In genomic region chr1:230902349-230902923, GRCh38 we compare ENCODE assay signal across 24 cellular contexts.
"Had no signal": no experiment of that assay in that cellular context is flagged by ENCODE, and none has a peak within 500 bp of the region (broad histone marks: within the 10 kb centered on the region; RNA-seq: fewer than 3 reads in every experiment).

No MANE protein-coding gene starts in this region.

- ATAC-seq: activated CD4-positive, CD25-positive, alpha-beta regulatory T cell treated with anti-CD3 and anti-CD28 coated beads, Interleukin-2, amount 50 U/mL, for 24 hours; activated CD8-positive, alpha-beta T cell treated with anti-CD3 and anti-CD28 coated beads for 36 hours; activated T-cell treated with anti-CD3 and anti-CD28 coated beads, Interleukin-2, amount 50 U/mL, for 72 hours; Panc1; Right ventricle myocardium inferior; T-cell had no signal

- DNase-seq: activated CD4-positive, alpha-beta T cell treated with anti-CD3 and anti-CD28 coated beads for 4 hours; activated CD8-positive, alpha-beta memory T cell treated with anti-CD3 and anti-CD28 coated beads, Interleukin-2, amount 50 U/mL, for 4 hours; activated CD8-positive, alpha-beta T cell treated with anti-CD3 and anti-CD28 coated beads for 36 hours; activated gamma-delta T cell treated with Interleukin-2 at 50 U/mL for 16 hours; activated naive CD4-positive, alpha-beta T cell treated with anti-CD3 and anti-CD28 coated beads, Interleukin-2, amount 10 ng/mL, durations not matched to agents 7 days and 5 days; activated naive CD8-positive, alpha-beta T cell treated with anti-CD3 and anti-CD28 coated beads for 36 hours; activated T-cell treated with anti-CD3 and anti-CD28 coated beads, Interleukin-2, amount 50 U/mL, for 72 hours; anterior cingulate cortex; caudate nucleus; MG63; MV-4-11; NCI-H1092 treated with DMSO at 0.1 percent for 48 hours; NCI-H1417 treated with DMSO at 0.1 percent for 48 hours; NCI-H1694; NCI-H2081; NCI-H748 treated with DMSO at 0.1 percent for 48 hours; OCI-M1; RPMI8226; T-cell had no signal

- H3K27ac ChIP-seq: SK-N-MC, WERI-Rb-1 had no signal

- H3K4me3 ChIP-seq: MG63, SK-N-MC had no signal

- H3K9me3 ChIP-seq: MG63 had no signal

- H3K27me3 ChIP-seq: MG63 had no signal
